Comparison of ENCODE assay signal across 8 cellular contexts in genomic region chr1:43359696-43360095, GRCh38. TPM values are rescaled to one million over a fixed set of nuclear protein-coding genes. Genes with fewer than 3 reads are reported as not detected.
DNase-seq lines count a peak whose midpoint lies in the region; ATAC-seq and TF ChIP-seq lines count a peak whose summit lies in the region.

No MANE protein-coding gene starts in this region.

- intact Hi-C loops in lower lobe of right lung (cut with DNase I): loop anchor here (10.0 kb wide), 1 partner anchor 125 kb away; no protein-coding TSS in a partner anchor

- H3K36me3 Mint-ChIP-seq in HFFc6 (ENCODE audit: low read depth): peaks cover 56% of the 10 kb centered on the region
- H3K36me3 Mint-ChIP-seq in activated naive CD8-positive, alpha-beta T cell: peaks cover 8% of the 10 kb centered on the region

- TF ChIP-seq CTCF in BE2C (IDR thresholded peaks at IDR 0.05; ENCODE audit: low read depth, low read length) (no peak), HFFc6 (IDR thresholded peaks at IDR 0.05) (no peak), lower lobe of right lung (IDR thresholded peaks at IDR 0.05) (no peak)

- H3K9me3 Mint-ChIP-seq in HFFc6: no peaks in the 10 kb centered on the region
- no peaks in the 10 kb centered on the region for H3K9me3 Mint-ChIP-seq in activated naive CD8-positive, alpha-beta T cell (ENCODE audit: low read depth)

- peaks cover 78% of the 10 kb centered on the region for H3K4me1 Mint-ChIP-seq in HFFc6 (ENCODE audit: low read depth)
- peaks cover 18% of the 10 kb centered on the region for H3K4me1 Mint-ChIP-seq in activated naive CD8-positive, alpha-beta T cell (ENCODE audit: low read depth)

- H3K9me3 ChIP-seq in BE2C (no peaks in the 10 kb centered on the region), lower lobe of right lung (no peaks in the 10 kb centered on the region)

- peak overlapping the region; percentile 73 for H3K4me3 ChIP-seq in BE2C (ENCODE audit: low read depth, low read length)
- H3K4me3 ChIP-seq in lower lobe of right lung: peak overlapping the region; percentile 83

- peaks cover 6% of the 10 kb centered on the region for H3K27me3 Mint-ChIP-seq in HFFc6 (ENCODE audit: insufficient read depth)
- no peaks in the 10 kb centered on the region for H3K27me3 Mint-ChIP-seq in activated naive CD8-positive, alpha-beta T cell

- H3K27ac ChIP-seq in lower lobe of right lung: no peak overlapping the region

- no peaks in the 10 kb centered on the region for H3K27me3 ChIP-seq in BE2C
- H3K27me3 ChIP-seq in lower lobe of right lung (ENCODE audit: low read depth): no peaks in the 10 kb centered on the region

- H3K4me3 Mint-ChIP-seq in HFFc6: peak overlapping the region; percentile 95
- peak overlapping the region; percentile 94 for H3K4me3 Mint-ChIP-seq in activated naive CD8-positive, alpha-beta T cell

- H3K36me3 ChIP-seq in BE2C: peaks cover 27% of the 10 kb centered on the region
- peaks cover 42% of the 10 kb centered on the region for H3K36me3 ChIP-seq in lower lobe of right lung

- H3K4me1 ChIP-seq in BE2C (no peaks in the 10 kb centered on the region), lower lobe of right lung (peaks cover 14% of the 10 kb centered on the region)

- ATAC-seq in lower lobe of right lung (no peak), GM21825 (IDR thresholded peaks at IDR 0.05; ENCODE audit: unreplicated experiment) (no peak)

- peak overlapping the region; percentile 95 for H3K27ac Mint-ChIP-seq in HFFc6
- peak overlapping the region; percentile 68 for H3K27ac Mint-ChIP-seq in activated naive CD8-positive, alpha-beta T cell

- DNase-seq in BE2C (no peak), HFFc6 (no peak), lower lobe of right lung (no peak), NCI-H2081 treated with DMSO at 0.1 percent for 48 hours (lab: John Stamatoyannopoulos, UW) (no peak), HuH-7 (ENCODE audit: low spot score) (no peak), DMS79 treated with DMSO at 0.1 percent for 48 hours (lab: John Stamatoyannopoulos, UW) (no peak)

RNA-seq across cellular contexts. Expression of gene CDC20, which starts 0.9 kb away (rescaled TPM):
- 16.8 TPM for polyA plus RNA-seq in BE2C (2012; ENCODE audit: insufficient read depth, insufficient read length, low read depth)
- total RNA-seq in HFFc6 (2021; fragmentation: NEBNext Ultra II Directional; extraction: Animal tissue kit (Norgen Biotek cat#: 25700)): 100 to 1,000 TPM in 5 of 6 experiments, 10 to 100 TPM in 1; 87.0 to 221 (median 183) TPM
- total RNA-seq in lower lobe of right lung: 2.4 TPM

RNA-seq across cellular contexts. Expression of gene ELOVL1, which starts 8.1 kb away (rescaled TPM):
- 16.2 TPM for polyA plus RNA-seq in BE2C (2012; ENCODE audit: insufficient read depth, insufficient read length, low read depth)
- total RNA-seq in HFFc6 (2021; fragmentation: NEBNext Ultra II Directional; extraction: Animal tissue kit (Norgen Biotek cat#: 25700)): 100 to 1,000 TPM; 137 to 185 (median 160) TPM
- total RNA-seq in lower lobe of right lung: 99.8 TPM

RNA-seq across cellular contexts. Expression of gene MPL, which starts 22.1 kb away (rescaled TPM):
- not detected for polyA plus RNA-seq in BE2C (2012; ENCODE audit: insufficient read depth, insufficient read length, low read depth)
- total RNA-seq in HFFc6 (2021; fragmentation: NEBNext Ultra II Directional; extraction: Animal tissue kit (Norgen Biotek cat#: 25700)): not detected
- total RNA-seq in lower lobe of right lung: 0.65 TPM

RNA-seq across cellular contexts. Expression of gene MED8, which starts 29.9 kb away (rescaled TPM):
- 51.9 TPM for polyA plus RNA-seq in BE2C (2012; ENCODE audit: insufficient read depth, insufficient read length, low read depth)
- total RNA-seq in HFFc6 (2021; fragmentation: NEBNext Ultra II Directional; extraction: Animal tissue kit (Norgen Biotek cat#: 25700)): 10 to 100 TPM; 56.0 to 64.0 (median 60.8) TPM
- total RNA-seq in lower lobe of right lung: 35.4 TPM

RNA-seq across cellular contexts. Expression of gene SZT2, which starts 30.0 kb away (rescaled TPM):
- polyA plus RNA-seq in BE2C (2012; ENCODE audit: insufficient read depth, insufficient read length, low read depth): 13.6 TPM
- 10 to 100 TPM; 17.2 to 21.8 (median 21.3) TPM for total RNA-seq in HFFc6 (2021; fragmentation: NEBNext Ultra II Directional; extraction: Animal tissue kit (Norgen Biotek cat#: 25700))
- 71.5 TPM for total RNA-seq in lower lobe of right lung

Comparison
In these comparisons a context has a peak if more than half of its experiments do, and no peak if none do; other contexts are left out.
1. RNA of gene CDC20, which starts 0.9 kb away (total RNA-seq): 87.0 to 221 TPM in HFFc6; 2.4 TPM in lower lobe of right lung (single experiment); every median in the first group is over 10 times any median in the second.